ENCODE assay signal across 12 cellular contexts in the genomic region with DNA sequence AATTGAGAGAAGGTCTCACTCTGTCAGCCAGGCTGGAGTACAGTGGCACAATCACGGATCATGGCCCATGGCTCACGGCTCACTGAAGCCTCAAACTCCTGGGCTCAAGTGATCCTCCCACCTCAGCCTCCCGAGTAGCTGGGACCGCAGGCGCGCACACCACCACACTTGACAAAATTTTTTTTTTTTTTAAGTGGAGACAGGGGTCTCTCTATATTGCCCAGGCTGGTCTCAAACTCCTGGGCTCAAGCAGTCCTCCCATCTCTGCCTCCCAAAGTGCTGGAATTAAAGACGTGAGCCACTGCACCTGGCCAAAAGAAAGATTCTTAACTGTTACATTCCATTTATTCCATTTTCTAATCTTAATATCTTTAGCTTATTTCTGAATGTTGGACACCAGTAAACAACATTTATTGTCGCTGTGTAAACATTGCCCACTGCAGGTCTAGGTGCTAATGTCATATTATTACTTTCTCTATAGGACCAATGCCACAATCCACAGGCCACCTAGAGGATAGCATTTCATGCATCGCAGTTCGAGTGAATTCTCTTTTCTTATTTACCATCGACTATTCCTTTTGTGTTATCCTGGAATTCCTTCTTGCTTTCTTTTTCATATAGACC.
DNase-seq lines count a peak whose midpoint lies in the region; ATAC-seq and TF ChIP-seq lines count a peak whose summit lies in the region.
"Had no signal": no experiment of that assay in that cellular context is flagged by ENCODE, and none has a peak within 500 bp of the region (broad histone marks: within the 10 kb centered on the region; RNA-seq: fewer than 3 reads in every experiment).

No MANE protein-coding gene starts in this region.

- no peaks in the 10 kb centered on the region for H3K79me1 ChIP-seq in trophoblast cell (ENCODE audit: low read length)

- H4K20me1 ChIP-seq in GM23338 (replicated peaks; ENCODE audit: insufficient read depth): no peaks in the 10 kb centered on the region; the same call in 1 of the 2 replicates

- peaks cover 70% of the 10 kb centered on the region for H3K4me1 Mint-ChIP-seq in activated T-cell treated with anti-CD3 and anti-CD28 coated beads, Interleukin-2, amount 50 U/mL, for 24 hours (ENCODE audit: low read depth)
- peaks cover 59% of the 10 kb centered on the region for H3K4me1 Mint-ChIP-seq in activated T-cell treated with anti-CD3 and anti-CD28 coated beads, Interleukin-2, amount 50 U/mL, for 4 hours (ENCODE audit: low read depth)
- peaks cover 32% of the 10 kb centered on the region for H3K4me1 Mint-ChIP-seq in GM23338
- H3K4me1 Mint-ChIP-seq in T-helper 17 cell: peaks cover 39% of the 10 kb centered on the region
- H3K4me1 Mint-ChIP-seq: B cell had no signal

- H3K36me3 Mint-ChIP-seq in activated T-cell treated with anti-CD3 and anti-CD28 coated beads, Interleukin-2, amount 50 U/mL, for 24 hours (ENCODE audit: low read depth): no peaks in the 10 kb centered on the region
- H3K36me3 Mint-ChIP-seq in activated T-cell treated with anti-CD3 and anti-CD28 coated beads, Interleukin-2, amount 50 U/mL, for 4 hours (ENCODE audit: insufficient read depth): peaks cover 17% of the 10 kb centered on the region
- no peaks in the 10 kb centered on the region; the same call in 2 of the 3 replicates for H3K36me3 Mint-ChIP-seq in GM23338 (ENCODE audit: low read depth)
- no peaks in the 10 kb centered on the region for H3K36me3 Mint-ChIP-seq in T-helper 17 cell (ENCODE audit: low read depth)

- H3K9me3 ChIP-seq in T-helper 17 cell (ENCODE audit: control insufficient read depth, low read length, poor library complexity, severe bottlenecking) (no peaks in the 10 kb centered on the region), trophoblast cell (ENCODE audit: insufficient read depth, low read depth, low read length) (no peaks in the 10 kb centered on the region)

- H3K27ac ChIP-seq in GM23338 (ENCODE audit: low read depth) (peak overlapping the region; percentile 59; the same call in 1 of the 2 replicates), trophoblast cell (ENCODE audit: low read depth, low read length) (no peak overlapping the region)

- ATAC-seq in activated T-cell treated with anti-CD3 and anti-CD28 coated beads, Interleukin-2, amount 50 U/mL, for 4 hours: no peak
- ATAC-seq in GM23338: no peak
- ATAC-seq in T-helper 17 cell: no peak
- ATAC-seq in GM19023 (IDR thresholded peaks at IDR 0.05; ENCODE audit: unreplicated experiment): no peak

- H2BK120ac ChIP-seq in trophoblast cell (ENCODE audit: insufficient read depth, low read length, poor library complexity): no peak overlapping the region

- H2AFZ ChIP-seq in GM23338 (no peak overlapping the region), trophoblast cell (ENCODE audit: insufficient read depth, low read length, poor library complexity) (no peak overlapping the region)

- H4K91ac ChIP-seq in trophoblast cell (ENCODE audit: low read depth, low read length): no peak overlapping the region

- H3K23ac ChIP-seq in trophoblast cell (ENCODE audit: low read length): no peak overlapping the region

- no peak for TF ChIP-seq CTCF in GM23338 (conservative IDR thresholded peaks at IDR 0.05; ENCODE audit: low read depth in 2 of 2)

- H3K79me2 ChIP-seq in GM23338 (replicated peaks; ENCODE audit: insufficient read depth) (peaks cover 99% of the 10 kb centered on the region), trophoblast cell (ENCODE audit: control insufficient read depth, insufficient read depth, low read length, poor library complexity) (no peaks in the 10 kb centered on the region)

- no peak overlapping the region for H3K9ac ChIP-seq in trophoblast cell (ENCODE audit: low read length)

- H3K27me3 ChIP-seq in GM23338 (ENCODE audit: insufficient read depth) (no peaks in the 10 kb centered on the region), trophoblast cell (ENCODE audit: insufficient read depth, low read length) (no peaks in the 10 kb centered on the region)

- no peak overlapping the region for H3K14ac ChIP-seq in trophoblast cell (ENCODE audit: low read length)

- peaks cover 37% of the 10 kb centered on the region for H3K4me1 ChIP-seq in GM23338 (ENCODE audit: insufficient read depth)
- peaks cover 0 to 2% of the 10 kb centered on the region in 2 experiments for H3K4me1 ChIP-seq in trophoblast cell (ENCODE audit: control insufficient read depth in 1 of 2, insufficient read depth in 2 of 2, low read length in 2 of 2)

- H3K36me3 ChIP-seq in GM23338 (ENCODE audit: insufficient read depth): no peaks in the 10 kb centered on the region
- no peaks in the 10 kb centered on the region for H3K36me3 ChIP-seq in trophoblast cell (ENCODE audit: control insufficient read depth in 1 of 2, insufficient read depth in 2 of 2, low read length in 2 of 2)

- peak overlapping the region; percentile 29 for H3K27ac Mint-ChIP-seq in activated T-cell treated with anti-CD3 and anti-CD28 coated beads, Interleukin-2, amount 50 U/mL, for 24 hours
- no peak overlapping the region; the same call in 1 of the 2 replicates for H3K27ac Mint-ChIP-seq in GM23338
- H3K27ac Mint-ChIP-seq in T-helper 17 cell: peak overlapping the region; percentile 11
- H3K27ac Mint-ChIP-seq: B cell; CD4-positive, alpha-beta T cell had no signal

- H3K18ac ChIP-seq in trophoblast cell (ENCODE audit: low read length): no peak overlapping the region

- H3K9me2 ChIP-seq in GM23338 (ENCODE audit: insufficient read depth): no peaks in the 10 kb centered on the region; the same call in 1 of the 2 replicates

- no peak overlapping the region for H3K4me3 Mint-ChIP-seq in activated T-cell treated with anti-CD3 and anti-CD28 coated beads, Interleukin-2, amount 50 U/mL, for 24 hours
- H3K4me3 Mint-ChIP-seq in activated T-cell treated with anti-CD3 and anti-CD28 coated beads, Interleukin-2, amount 50 U/mL, for 4 hours: no peak overlapping the region
- H3K4me3 Mint-ChIP-seq in GM23338 (no peak overlapping the region), T-helper 17 cell (no peak overlapping the region)
- H3K4me3 Mint-ChIP-seq: B cell; CD4-positive, alpha-beta T cell had no signal

- no peaks in the 10 kb centered on the region for H3F3A ChIP-seq in GM23338 (replicated peaks; ENCODE audit: low read depth)

- H3K4me2 ChIP-seq in GM23338: no peak overlapping the region
- H3K4me2 ChIP-seq in trophoblast cell (ENCODE audit: low read length): no peak overlapping the region

- no peak overlapping the region for H2AK5ac ChIP-seq in trophoblast cell (ENCODE audit: low read length)

- H3K4me3 ChIP-seq in GM23338: no peak overlapping the region
- no peak overlapping the region for H3K4me3 ChIP-seq in trophoblast cell (ENCODE audit: low read depth, low read length)

- H3K27me3 Mint-ChIP-seq in activated T-cell treated with anti-CD3 and anti-CD28 coated beads, Interleukin-2, amount 50 U/mL, for 24 hours: no peaks in the 10 kb centered on the region
- H3K27me3 Mint-ChIP-seq in activated T-cell treated with anti-CD3 and anti-CD28 coated beads, Interleukin-2, amount 50 U/mL, for 4 hours (ENCODE audit: low read depth): no peaks in the 10 kb centered on the region
- H3K27me3 Mint-ChIP-seq in GM23338 (ENCODE audit: insufficient read depth, low read depth, poor library complexity) (peaks cover 4% of the 10 kb centered on the region), T-helper 17 cell (no peaks in the 10 kb centered on the region)
- H3K27me3 Mint-ChIP-seq: B cell; CD4-positive, alpha-beta T cell had no signal

- H3K4ac ChIP-seq in trophoblast cell (ENCODE audit: low read depth, low read length): no peak overlapping the region

- no peaks in the 10 kb centered on the region for H3K9me3 Mint-ChIP-seq in activated T-cell treated with anti-CD3 and anti-CD28 coated beads, Interleukin-2, amount 50 U/mL, for 24 hours
- H3K9me3 Mint-ChIP-seq in activated T-cell treated with anti-CD3 and anti-CD28 coated beads, Interleukin-2, amount 50 U/mL, for 4 hours: no peaks in the 10 kb centered on the region
- H3K9me3 Mint-ChIP-seq in GM23338: no peaks in the 10 kb centered on the region; the same call in 2 of the 3 replicates
- H3K9me3 Mint-ChIP-seq: CD4-positive, alpha-beta T cell had no signal

- no CpG with 5 or more reads among the region's 11 CpGs for WGBS in trophoblast cell (ENCODE audit: extremely low coverage, insufficient coverage, insufficient read length)

- H4K8ac ChIP-seq in trophoblast cell (ENCODE audit: low read depth, low read length): no peak overlapping the region

- DNase-seq in activated T-cell treated with anti-CD3 and anti-CD28 coated beads, Interleukin-2, amount 50 U/mL, for 24 hours: no peak
- no peak for DNase-seq in activated T-cell treated with anti-CD3 and anti-CD28 coated beads, Interleukin-2, amount 50 U/mL, for 4 hours
- no peak for DNase-seq in GM23338 (ENCODE audit: low spot score)
- DNase-seq in T-helper 17 cell: no peak
- DNase-seq in trophoblast cell: peak; percentile 54 to 88
- DNase-seq in SIG-M5 (lab: John Stamatoyannopoulos, UW): no peak
- DNase-seq: C1 segment of cervical spinal cord; CD4-positive, alpha-beta T cell; DND-41; GDM1 had no signal

- no peak overlapping the region for H2BK12ac ChIP-seq in trophoblast cell (ENCODE audit: low read length)

- H4K12ac ChIP-seq in trophoblast cell (ENCODE audit: low read depth, low read length): no peak overlapping the region

- H2BK5ac ChIP-seq in trophoblast cell (ENCODE audit: low read depth, low read length, poor library complexity): no peak overlapping the region

TF ChIP-seq in GM23338, 12 proteins besides CTCF, POLR2A, EP300 and RAD21:
- no peak for TF ChIP-seq EZH2 (IDR thresholded peaks at IDR 0.05; ENCODE audit: low read depth, unreplicated experiment)

Comparison
In these comparisons a context has a peak if more than half of its experiments do, and no peak if none do; other contexts are left out.
1. DNase-seq: peak in trophoblast cell (2 of 2); none in activated T-cell treated with anti-CD3 and anti-CD28 coated beads, Interleukin-2, amount 50 U/mL, for 24 hours (single experiment), activated T-cell treated with anti-CD3 and anti-CD28 coated beads, Interleukin-2, amount 50 U/mL, for 4 hours (single experiment), GM23338 (single experiment), T-helper 17 cell (0 of 3) and SIG-M5 (single experiment).